1 cellular context compared by ENCODE assay signal in genomic region chr17:74163271-74163821, GRCh38.
TF ChIP-seq lines count a peak whose summit lies in the region.

No MANE protein-coding gene starts in this region.

TF ChIP-seq in K562, 482 proteins besides CTCF, POLR2A, EP300 and RAD21 (continued from another document):
- TF ChIP-seq THAP12 (CRISPR knock-in tag; IDR thresholded peaks at IDR 0.05): no peak
- TF ChIP-seq ATF6 (CRISPR knock-in tag; IDR thresholded peaks at IDR 0.05): no peak
- no peak for TF ChIP-seq KAT7 (CRISPR knock-in tag; IDR thresholded peaks at IDR 0.05; ENCODE audit: borderline replicate concordance)
- 0 out of 4 replicates have a peak, but pooled peaks have one; percentile 23 to 27 for TF ChIP-seq KDM1A (IDR thresholded peaks at IDR 0.05)
- peak; percentile 71; the same call in 1 of the 2 replicates for TF ChIP-seq BHLHE40 (IDR thresholded peaks at IDR 0.05; ENCODE audit: low read length)
- TF ChIP-seq GABPA (tag; conservative IDR thresholded peaks at IDR 0.05; ENCODE audit: low read depth): no peak
- TF ChIP-seq TCF15 (CRISPR knock-in tag; IDR thresholded peaks at IDR 0.05): no peak
- TF ChIP-seq MYNN (IDR thresholded peaks at IDR 0.05): 0 out of 2 replicates have a peak, but pooled peaks have one; percentile 19
- no peak for TF ChIP-seq MYNN (CRISPR knock-in tag; IDR thresholded peaks at IDR 0.05)
- 0 out of 2 replicates have a peak, but pooled peaks have one; percentile 18 for TF ChIP-seq CREB1 (IDR thresholded peaks at IDR 0.05)
- TF ChIP-seq CREB1 (CRISPR knock-in tag; IDR thresholded peaks at IDR 0.05): no peak
- TF ChIP-seq NFIC (IDR thresholded peaks at IDR 0.05): peak; percentile 54; the same call in 1 of the 2 replicates
- TF ChIP-seq ZBTB17 (CRISPR knock-in tag; IDR thresholded peaks at IDR 0.05): no peak
